In genomic region chr13:50123002-50123401, GRCh38 we compare ENCODE assay signal across 8 cellular contexts.
A peak's percentile ranks its signal among the peaks of the same experiment; 100 is the strongest.
DNase-seq lines count a peak whose midpoint lies in the region; ATAC-seq, FAIRE-seq and TF ChIP-seq lines count a peak whose summit lies in the region.

No MANE protein-coding gene starts in this region.

- BruUV-seq in PC-9 (replicated peaks; lab: Mats Ljungman, UMichigan) (no TSS peak), endothelial cell of umbilical vein (replicated peaks; lab: Mats Ljungman, UMichigan) (no TSS peak)

- peaks cover 21% of the 10 kb centered on the region for H3F3A ChIP-seq in PC-9 (ENCODE audit: insufficient read depth, low read depth)

- H3K4me2 ChIP-seq in PC-9, result peak overlapping the region; percentile 87
- H3K4me2 ChIP-seq in endothelial cell of umbilical vein (ENCODE audit: insufficient read depth, low read length), result peak overlapping the region; percentile 97

- H3K4me1 Mint-ChIP-seq in progenitor cell of endocrine pancreas (ENCODE audit: low read depth), result peaks cover 27% of the 10 kb centered on the region

- ATAC-seq in HG03521 (IDR thresholded peaks at IDR 0.05; ENCODE audit: unreplicated experiment) (no peak), left lobe of liver (no peak), GM19023 (IDR thresholded peaks at IDR 0.05; ENCODE audit: unreplicated experiment) (no peak)

- peak overlapping the region; percentile 80 for H3K27ac ChIP-seq in PC-9
- H3K27ac ChIP-seq in endothelial cell of umbilical vein (ENCODE audit: insufficient read depth, low read depth, low read length), result no peak overlapping the region

- H3K36me3 ChIP-seq in PC-9 (ENCODE audit: low read depth), result no peaks in the 10 kb centered on the region
- no peaks in the 10 kb centered on the region for H3K36me3 ChIP-seq in endothelial cell of umbilical vein (ENCODE audit: control insufficient read depth in 2 of 2, extremely low read depth in 1 of 2, insufficient read depth in 2 of 2, low read length in 2 of 2)

- intact Hi-C loops in PC-9 (cut with micrococcal nuclease; ENCODE audit: unreplicated experiment), result loop anchor here (10.0 kb wide), 1 partner anchor 552 kb away; no protein-coding TSS in a partner anchor
- intact Hi-C loops in endothelial cell of umbilical vein (cut with micrococcal nuclease), result loop anchor here (5.0 to 10.0 kb wide), 3 partner anchors 146 to 562 kb away; partner anchors contain the start of gene KPNA3

- TF ChIP-seq CTCF in PC-9 (conservative IDR thresholded peaks at IDR 0.05) (no peak), endothelial cell of umbilical vein (IDR thresholded peaks at IDR 0.05; ENCODE audit: extremely low read depth in 1 of 2, insufficient read depth in 1 of 2, low read depth in 1 of 2, low read length in 2 of 2) (no peak), progenitor cell of endocrine pancreas (IDR thresholded peaks at IDR 0.05; ENCODE audit: unreplicated experiment) (no peak)

- no peak overlapping the region for H2AFZ ChIP-seq in PC-9
- no peak overlapping the region for H2AFZ ChIP-seq in endothelial cell of umbilical vein (ENCODE audit: low read depth, low read length)

- peak overlapping the region; percentile 87 for H3K4me3 Mint-ChIP-seq in progenitor cell of endocrine pancreas (ENCODE audit: low read depth)

- H3K9me2 ChIP-seq in PC-9 (ENCODE audit: insufficient read depth), result no peaks in the 10 kb centered on the region

- FAIRE-seq in endothelial cell of umbilical vein (lab: Jason Lieb, UNC), result no peak

- no peaks in the 10 kb centered on the region for H3K9me3 ChIP-seq in PC-9 (ENCODE audit: insufficient read depth, low read depth)
- no peaks in the 10 kb centered on the region for H3K9me3 ChIP-seq in endothelial cell of umbilical vein (replicated peaks; ENCODE audit: control insufficient read depth, insufficient read depth, low read length)

- no peaks in the 10 kb centered on the region for H3K9me1 ChIP-seq in endothelial cell of umbilical vein (replicated peaks; ENCODE audit: control insufficient read depth, extremely low read depth, insufficient read depth, low read length)

- in situ Hi-C loops in G401 (cut with HindIII; ENCODE audit: low sequenced_read_pairs), result no loop called here

- no peak for TF ChIP-seq POLR2A in endothelial cell of umbilical vein (IDR thresholded peaks at IDR 0.05; ENCODE audit: low read depth, low read length)

- H3K4me3 ChIP-seq in PC-9 (peak overlapping the region; percentile 91), endothelial cell of umbilical vein (replicated peaks in 1 of 3; ENCODE audit: insufficient read depth in 1 of 3, low read depth in 1 of 3, low read length in 3 of 3) (peak overlapping the region in 1 of 3 experiments; percentile 68)

- H3K27ac Mint-ChIP-seq in progenitor cell of endocrine pancreas, result peak overlapping the region; percentile 91

- POLR2A ChIA-PET in PC-9 (lab: Charles Lee; ENCODE audit: unreplicated experiment), result no interaction called here
- POLR2A ChIA-PET in endothelial cell of umbilical vein (lab: Charles Lee), result no interaction called here

- H3K4me1 ChIP-seq in PC-9 (replicated peaks; ENCODE audit: insufficient read depth) (peaks cover 24% of the 10 kb centered on the region), endothelial cell of umbilical vein (ENCODE audit: control insufficient read depth, extremely low read depth, insufficient read depth, low read length) (peaks cover 8% of the 10 kb centered on the region)

- dilution Hi-C loops in endothelial cell of umbilical vein (cut with MboI; ENCODE audit: extremely low pct_ligation_motif_present, low sequenced_read_pairs), result no loop called here

- peak overlapping the region; percentile 82 for H3K9ac ChIP-seq in endothelial cell of umbilical vein (replicated peaks; ENCODE audit: extremely low read depth, insufficient read depth, low read length)

- peaks cover 4% of the 10 kb centered on the region for H3K36me3 Mint-ChIP-seq in progenitor cell of endocrine pancreas (ENCODE audit: insufficient read depth)

- H4K20me1 ChIP-seq in PC-9 (ENCODE audit: insufficient read depth), result no peaks in the 10 kb centered on the region
- H4K20me1 ChIP-seq in endothelial cell of umbilical vein (replicated peaks; ENCODE audit: control insufficient read depth, extremely low read depth, insufficient read depth, low read length), result no peaks in the 10 kb centered on the region

- H3K9me3 Mint-ChIP-seq in progenitor cell of endocrine pancreas (ENCODE audit: low read depth), result no peaks in the 10 kb centered on the region

- H3K27me3 ChIP-seq in PC-9 (ENCODE audit: insufficient read depth, low read depth) (no peaks in the 10 kb centered on the region), endothelial cell of umbilical vein (ENCODE audit: control insufficient read depth in 2 of 2, insufficient read depth in 2 of 2, low read length in 2 of 2) (no peaks in the 10 kb centered on the region)

- DNase-seq in G401 (ENCODE audit: low spot score) (peak; percentile 47), PC-9 (no peak), endothelial cell of umbilical vein (ENCODE audit: low read depth, low spot score) (no peak), progenitor cell of endocrine pancreas (ENCODE audit: low spot score, unreplicated experiment) (no peak), left lobe of liver (ENCODE audit: low spot score) (no peak), hypothalamus (lab: John Stamatoyannopoulos, UW) (no peak)

- CTCF ChIA-PET in PC-9 (lab: Charles Lee) (no interaction called here), endothelial cell of umbilical vein (lab: Charles Lee) (interaction anchor here (0.6 to 6.8 kb wide), 7 partner anchors 14 to 789 kb away, joined by 3 to 58 read pairs (median 4); partner anchors contain the start of gene TRIM13)

- H3K27me3 Mint-ChIP-seq in progenitor cell of endocrine pancreas, result peaks cover 35% of the 10 kb centered on the region

- H3K79me2 ChIP-seq in PC-9 (ENCODE audit: low read depth) (peaks cover 38% of the 10 kb centered on the region), endothelial cell of umbilical vein (ENCODE audit: control insufficient read depth, insufficient read depth, low read length) (no peaks in the 10 kb centered on the region)

TF ChIP-seq in endothelial cell of umbilical vein, 7 proteins besides CTCF, POLR2A, EP300 and RAD21:
- TF ChIP-seq EZH2 (IDR thresholded peaks at IDR 0.05; ENCODE audit: borderline replicate concordance, low read depth, low read length, severe bottlenecking), result no peak
- TF ChIP-seq FOS (IDR thresholded peaks at IDR 0.05; ENCODE audit: borderline replicate concordance, insufficient read depth, low read length), result no peak
- TF ChIP-seq MYC (IDR thresholded peaks at IDR 0.05; ENCODE audit: low read depth, low read length), result no peak
- no peak for TF ChIP-seq POLR2AphosphoS5 (IDR thresholded peaks at IDR 0.05; ENCODE audit: insufficient read depth, low read depth, low read length)
- no peak for TF ChIP-seq JUN (IDR thresholded peaks at IDR 0.05; ENCODE audit: borderline replicate concordance, insufficient read depth, insufficient read length, low read depth)
- no peak for TF ChIP-seq MAX (IDR thresholded peaks at IDR 0.05; ENCODE audit: insufficient read depth, insufficient read length)
- TF ChIP-seq GATA2 (IDR thresholded peaks at IDR 0.05; ENCODE audit: insufficient read depth, insufficient read length, low read depth, low read length), result no peak
